ENCODE assay signal across 8 cellular contexts in the genomic region with DNA sequence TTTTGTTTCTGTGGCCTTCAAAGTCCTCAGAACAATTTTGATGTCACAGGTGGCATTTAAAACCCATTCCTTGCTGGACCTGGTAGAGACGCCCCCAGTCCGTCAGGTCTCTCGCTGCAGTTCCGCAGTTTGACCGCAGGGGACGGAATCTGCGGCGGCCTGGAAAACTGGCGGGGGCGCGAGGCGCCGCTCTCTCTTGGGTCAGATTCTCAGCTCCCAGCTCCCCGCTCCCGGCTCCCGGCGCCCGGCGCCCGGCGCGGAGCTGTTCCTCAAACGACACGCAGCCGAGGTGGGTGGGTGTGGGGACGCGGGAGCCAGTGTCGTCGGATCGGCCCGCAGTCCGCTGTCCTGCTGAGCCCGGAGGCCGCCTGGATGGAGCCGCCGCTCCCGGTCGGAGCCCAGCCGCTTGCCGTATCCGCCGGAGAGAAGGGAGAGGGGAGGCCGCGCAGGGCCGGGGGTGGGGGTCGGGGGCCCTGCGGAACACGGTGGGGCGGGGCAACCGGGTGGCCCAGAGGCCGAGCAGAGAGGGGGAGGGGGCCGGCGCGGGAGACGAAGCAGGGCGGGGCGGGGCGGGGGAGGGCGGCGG. TPM values are rescaled to one million over a fixed set of nuclear protein-coding genes. Genes with fewer than 3 reads are reported as not detected.
DNase-seq lines count a peak whose midpoint lies in the region; ATAC-seq lines count a peak whose summit lies in the region.

A gene (plus strand): TSS at position 192 of the 586 bp plus-strand sequence. CDS start 181 bp downstream, at position 373.

- H3K27ac Mint-ChIP-seq in activated naive CD8-positive, alpha-beta T cell treated with anti-CD3 and anti-CD28 coated beads, Interleukin-2, amount 50 U/mL, for 24 hours: peak within 1 kb of the TSS; percentile 55

- peak within 1 kb of the TSS; percentile 81 for H2BK5ac ChIP-seq in trophoblast cell (ENCODE audit: low read depth, low read length, poor library complexity)

- intact Hi-C loops in cardiac septum (cut with DNase I): no loop called here

- H4K8ac ChIP-seq in trophoblast cell (ENCODE audit: low read depth, low read length): peak within 1 kb of the TSS; percentile 90

- H3K27ac ChIP-seq in GM23248: peak within 1 kb of the TSS; percentile 30; the same call in 1 of the 2 replicates
- no peak within 1 kb of the TSS for H3K27ac ChIP-seq in Karpas-422 (ENCODE audit: low read length)
- peak within 1 kb of the TSS; percentile 60; the same call in 1 of the 2 replicates for H3K27ac ChIP-seq in SJCRH30
- H3K27ac ChIP-seq in trophoblast cell (ENCODE audit: low read depth, low read length): peak within 1 kb of the TSS; percentile 67

- H3K9me3 ChIP-seq in GM23248 (ENCODE audit: low read depth): no peaks in the 10 kb centered on the region
- no peaks in the 10 kb centered on the region for H3K9me3 ChIP-seq in Karpas-422 (ENCODE audit: low read length)
- H3K9me3 ChIP-seq in SJCRH30 (replicated peaks): no peaks in the 10 kb centered on the region
- no peaks in the 10 kb centered on the region for H3K9me3 ChIP-seq in trophoblast cell (ENCODE audit: insufficient read depth, low read depth, low read length)

- H3K27me3 ChIP-seq in GM23248 (replicated peaks; ENCODE audit: insufficient read depth) (no peaks in the 10 kb centered on the region), Karpas-422 (ENCODE audit: low read length) (no peaks in the 10 kb centered on the region), SJCRH30 (no peaks in the 10 kb centered on the region), trophoblast cell (ENCODE audit: insufficient read depth, low read length) (no peaks in the 10 kb centered on the region)

- H2AFZ ChIP-seq in GM23248: peak within 1 kb of the TSS; percentile 81
- no peak within 1 kb of the TSS for H2AFZ ChIP-seq in Karpas-422 (ENCODE audit: low read length)
- peak within 1 kb of the TSS; percentile 83 for H2AFZ ChIP-seq in trophoblast cell (ENCODE audit: insufficient read depth, low read length, poor library complexity)

- ATAC-seq in activated naive CD8-positive, alpha-beta T cell treated with anti-CD3 and anti-CD28 coated beads, Interleukin-2, amount 50 U/mL, for 24 hours: peak; percentile 71

- no peaks in the 10 kb centered on the region for H3K36me3 ChIP-seq in GM23248 (ENCODE audit: low read depth)
- no peaks in the 10 kb centered on the region for H3K36me3 ChIP-seq in Karpas-422 (ENCODE audit: insufficient read depth, low read length)
- no peaks in the 10 kb centered on the region for H3K36me3 ChIP-seq in SJCRH30
- H3K36me3 ChIP-seq in trophoblast cell (ENCODE audit: control insufficient read depth in 1 of 2, insufficient read depth in 2 of 2, low read length in 2 of 2): no peaks in the 10 kb centered on the region

- H4K12ac ChIP-seq in trophoblast cell (ENCODE audit: low read depth, low read length): peak within 1 kb of the TSS; percentile 64

- H3K4me2 ChIP-seq in GM23248 (ENCODE audit: unreplicated experiment): peak within 1 kb of the TSS; percentile 68
- H3K4me2 ChIP-seq in Karpas-422 (ENCODE audit: low read depth, low read length, poor library complexity, severe bottlenecking): peak within 1 kb of the TSS; percentile 61
- peak within 1 kb of the TSS; percentile 98 for H3K4me2 ChIP-seq in trophoblast cell (ENCODE audit: low read length)

- peaks cover 2% of the 10 kb centered on the region for H3K27me3 Mint-ChIP-seq in activated naive CD8-positive, alpha-beta T cell treated with anti-CD3 and anti-CD28 coated beads, Interleukin-2, amount 50 U/mL, for 24 hours

- H3K9ac ChIP-seq in GM23248 (peak within 1 kb of the TSS; percentile 94), Karpas-422 (ENCODE audit: low read length) (peak within 1 kb of the TSS; percentile 77), trophoblast cell (ENCODE audit: low read length) (peak within 1 kb of the TSS; percentile 88)

- H3K79me2 ChIP-seq in GM23248 (ENCODE audit: insufficient read depth): peaks cover 12% of the 10 kb centered on the region; the same call in 1 of the 2 replicates
- H3K79me2 ChIP-seq in Karpas-422 (ENCODE audit: low read length): peaks cover 14% of the 10 kb centered on the region; the same call in 1 of the 2 replicates
- H3K79me2 ChIP-seq in trophoblast cell (ENCODE audit: control insufficient read depth, insufficient read depth, low read length, poor library complexity): peaks cover 2% of the 10 kb centered on the region

- no peak within 1 kb of the TSS for H2BK12ac ChIP-seq in trophoblast cell (ENCODE audit: low read length)

- DNase-seq in GM03348 (ENCODE audit: low spot score): peak; percentile 87
- peak; percentile 74 for DNase-seq in GM23248
- DNase-seq in Karpas-422: peak; percentile 85
- DNase-seq in SJCRH30: peak; percentile 62 to 73
- DNase-seq in activated naive CD8-positive, alpha-beta T cell treated with anti-CD3 and anti-CD28 coated beads, Interleukin-2, amount 50 U/mL, for 24 hours: peak; percentile 60
- peak; percentile 84 for DNase-seq in cardiac septum (ENCODE audit: low spot score)
- DNase-seq in trophoblast cell: peak; percentile 52 to 75
- DNase-seq in middle frontal gyrus (ENCODE audit: extremely low spot score, low spot score): no peak

- peak within 1 kb of the TSS; percentile 83 for H2AK5ac ChIP-seq in trophoblast cell (ENCODE audit: low read length)

- H3F3A ChIP-seq in GM23248 (ENCODE audit: insufficient read depth): peaks cover 4% of the 10 kb centered on the region; the same call in 1 of the 2 replicates

- peak within 1 kb of the TSS; percentile 82 for H3K18ac ChIP-seq in trophoblast cell (ENCODE audit: low read length)

- H4K20me1 ChIP-seq in GM23248 (ENCODE audit: insufficient read depth) (no peaks in the 10 kb centered on the region), Karpas-422 (ENCODE audit: insufficient read depth, low read depth, low read length) (no peaks in the 10 kb centered on the region)

- H3K4ac ChIP-seq in trophoblast cell (ENCODE audit: low read depth, low read length): peak within 1 kb of the TSS; percentile 40

- H3K36me3 Mint-ChIP-seq in activated naive CD8-positive, alpha-beta T cell treated with anti-CD3 and anti-CD28 coated beads, Interleukin-2, amount 50 U/mL, for 24 hours (ENCODE audit: low read depth): no peaks in the 10 kb centered on the region

- WGBS in GM23248 (ENCODE audit: low coverage in 1 of 2, low lambda C conversion rate in 2 of 2, missing lambda C conversion rate in 2 of 2), 2 experiments: 0% methylated on average over 10 to 17 of the region's 60 CpGs
- no CpG with 5 or more reads among the region's 60 CpGs for WGBS in trophoblast cell (ENCODE audit: extremely low coverage, insufficient coverage, insufficient read length)

- no peaks in the 10 kb centered on the region for H3K4me1 ChIP-seq in GM23248 (ENCODE audit: insufficient read depth)
- H3K4me1 ChIP-seq in Karpas-422 (ENCODE audit: low read length): peaks cover 9% of the 10 kb centered on the region
- H3K4me1 ChIP-seq in SJCRH30: no peaks in the 10 kb centered on the region
- peaks cover 0 to 5% of the 10 kb centered on the region in 2 experiments for H3K4me1 ChIP-seq in trophoblast cell (ENCODE audit: control insufficient read depth in 1 of 2, insufficient read depth in 2 of 2, low read length in 2 of 2)

- H3K14ac ChIP-seq in trophoblast cell (ENCODE audit: low read length): peak within 1 kb of the TSS; percentile 84

- H3K4me3 ChIP-seq in GM23248 (peak within 1 kb of the TSS; percentile 79), Karpas-422 (ENCODE audit: low read length) (peak within 1 kb of the TSS; percentile 71), SJCRH30 (peak within 1 kb of the TSS; percentile 81), trophoblast cell (ENCODE audit: low read depth, low read length) (peak within 1 kb of the TSS; percentile 89)

- no peaks in the 10 kb centered on the region for H3K9me3 Mint-ChIP-seq in activated naive CD8-positive, alpha-beta T cell treated with anti-CD3 and anti-CD28 coated beads, Interleukin-2, amount 50 U/mL, for 24 hours

- H4K91ac ChIP-seq in trophoblast cell (ENCODE audit: low read depth, low read length): peak within 1 kb of the TSS; percentile 81

- H3K4me3 Mint-ChIP-seq in activated naive CD8-positive, alpha-beta T cell treated with anti-CD3 and anti-CD28 coated beads, Interleukin-2, amount 50 U/mL, for 24 hours: peak within 1 kb of the TSS; percentile 71

- in situ Hi-C loops in GM23248 (cut with MboI): no loop called here

- no peak within 1 kb of the TSS for H3K23ac ChIP-seq in trophoblast cell (ENCODE audit: low read length)

- peak within 1 kb of the TSS; percentile 58 for H2BK120ac ChIP-seq in trophoblast cell (ENCODE audit: insufficient read depth, low read length, poor library complexity)

- H3K9me2 ChIP-seq in GM23248 (ENCODE audit: insufficient read depth): no peaks in the 10 kb centered on the region
- no peaks in the 10 kb centered on the region for H3K9me2 ChIP-seq in Karpas-422 (replicated peaks; ENCODE audit: insufficient read depth, low read length)

- peaks cover 2% of the 10 kb centered on the region for H3K79me1 ChIP-seq in trophoblast cell (ENCODE audit: low read length)

- peaks cover 5% of the 10 kb centered on the region for H3K4me1 Mint-ChIP-seq in activated naive CD8-positive, alpha-beta T cell treated with anti-CD3 and anti-CD28 coated beads, Interleukin-2, amount 50 U/mL, for 24 hours

RNA-seq across cellular contexts. Expression of the gene that starts here (rescaled TPM):
- 13.0 and 17.2 TPM in 2 replicates for total RNA-seq in GM23248 (2014; rRNA removed; shearing (Covaris generic))
- polyA plus RNA-seq in GM23248 (2016; fragmentation: Nextera tagmentation; extraction: Ambion mirVana): 10.5 and 10.6 TPM in 2 replicates
- total RNA-seq in Karpas-422 (2014; rRNA removed; shearing (Covaris generic); ENCODE audit: low replicate concordance): 5.5 and 8.1 TPM in 2 replicates
- 14.5 and 17.7 TPM in 2 replicates for total RNA-seq in SJCRH30 (2014; rRNA removed; shearing (Covaris generic))
- 9.0 TPM for total RNA-seq in cardiac septum
- 19.8 and 20.1 TPM in 2 replicates for polyA plus RNA-seq in trophoblast cell (2013)
